In the genomic region with DNA sequence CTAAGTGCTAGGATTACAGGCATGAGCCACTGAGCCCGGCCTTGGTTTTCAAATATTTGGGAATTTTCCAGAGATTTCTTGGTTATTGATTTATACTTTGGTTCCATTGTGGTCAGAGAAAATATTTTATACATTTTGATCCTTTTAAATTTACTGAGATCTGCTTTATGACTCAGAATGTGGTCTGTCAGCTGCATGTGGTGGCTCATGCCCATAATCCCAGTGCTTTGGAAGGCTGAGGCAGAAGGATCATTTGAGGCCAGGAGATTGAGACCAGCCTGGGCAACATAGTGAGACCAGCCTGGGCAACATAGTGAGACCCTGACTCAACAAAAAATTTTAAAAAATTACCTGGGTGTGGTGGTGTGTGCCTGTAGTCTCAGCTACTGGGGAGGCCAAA, we compare ENCODE assay signal across 29 cellular contexts. TPM values are rescaled to one million over a fixed set of nuclear protein-coding genes. Genes with fewer than 3 reads are reported as not detected.
DNase-seq lines count a peak whose midpoint lies in the region; ATAC-seq, FAIRE-seq and TF ChIP-seq lines count a peak whose summit lies in the region.
"Had no signal": no experiment of that assay in that cellular context is flagged by ENCODE, and none has a peak within 500 bp of the region (broad histone marks: within the 10 kb centered on the region; RNA-seq: fewer than 3 reads in every experiment).

No MANE protein-coding gene starts in this region.

- no peak overlapping the region for H2AFZ ChIP-seq in astrocyte (ENCODE audit: low read depth, low read length)

- H3K4me1 ChIP-seq in astrocyte (ENCODE audit: insufficient read depth, low read length), result no peaks in the 10 kb centered on the region
- H3K4me1 ChIP-seq: transverse colon had no signal

- H3K4me3 Mint-ChIP-seq in astrocyte (ENCODE audit: unreplicated experiment), result no peak overlapping the region
- H3K4me3 Mint-ChIP-seq: activated CD8-positive, alpha-beta T cell treated with anti-CD3 and anti-CD28 coated beads, Interleukin-2, amount 10 ng/mL, durations not matched to agents 7 days and 5 days; stimulated activated naive CD8-positive, alpha-beta T cell treated with anti-CD3 and anti-CD28 coated beads, Interleukin-15, amount 100 ng/mL, for 72 hours had no signal

- no peaks in the 10 kb centered on the region for H3K36me3 ChIP-seq in astrocyte (ENCODE audit: insufficient read depth, low read length)
- H3K36me3 ChIP-seq: transverse colon had no signal

- DNase-seq in AG08395 (ENCODE audit: low spot score) (peak; percentile 30), HS-27A (ENCODE audit: low read depth) (peak; percentile 34), astrocyte (ENCODE audit: low read depth) (peak; percentile 69), glomerular visceral epithelial cell (ENCODE audit: extremely low spot score) (peak; percentile 71), posterior vena cava (ENCODE audit: low spot score) (no peak), hepatic stellate cell (ENCODE audit: low spot score) (no peak)
- DNase-seq: activated CD8-positive, alpha-beta T cell treated with anti-CD3 and anti-CD28 coated beads, Interleukin-2, amount 10 ng/mL, durations not matched to agents 7 days and 5 days; activated T-cell treated with anti-CD3 and anti-CD28 coated beads, Interleukin-2, amount 50 U/mL, for 1 hour; central memory CD4-positive, alpha-beta T cell; H7; Karpas-422; kidney glomerular epithelial cell; NCI-H1105; NCI-H2029; NCI-H226; NCI-H774; nucleus accumbens; retina; SHP77; stimulated activated CD4-positive, alpha-beta T cell treated with anti-CD3 and anti-CD28 coated beads, Interleukin-4, amount 100 ng/mL, for 4 hours; stimulated activated naive CD8-positive, alpha-beta T cell treated with anti-CD3 and anti-CD28 coated beads, Interleukin-15, amount 100 ng/mL, for 72 hours; transverse colon had no signal

- H3K27ac Mint-ChIP-seq in astrocyte (ENCODE audit: unreplicated experiment), result no peak overlapping the region
- H3K27ac Mint-ChIP-seq: activated CD8-positive, alpha-beta T cell treated with anti-CD3 and anti-CD28 coated beads, Interleukin-2, amount 10 ng/mL, durations not matched to agents 7 days and 5 days; stimulated activated naive CD8-positive, alpha-beta T cell treated with anti-CD3 and anti-CD28 coated beads, Interleukin-15, amount 100 ng/mL, for 72 hours had no signal

- TF ChIP-seq CTCF in astrocyte (IDR thresholded peaks at IDR 0.05; ENCODE audit: insufficient read depth, low read depth, low read length), result no peak

- H3K27ac ChIP-seq in astrocyte (ENCODE audit: low read depth, low read length), result no peak overlapping the region
- H3K27ac ChIP-seq: C4-2B, transverse colon had no signal

- H3K4me2 ChIP-seq in astrocyte (ENCODE audit: low read length), result no peak overlapping the region

- H3K27me3 Mint-ChIP-seq in astrocyte (ENCODE audit: low read depth, unreplicated experiment), result no peaks in the 10 kb centered on the region
- H3K27me3 Mint-ChIP-seq: stimulated activated naive CD8-positive, alpha-beta T cell treated with anti-CD3 and anti-CD28 coated beads, Interleukin-15, amount 100 ng/mL, for 72 hours had no signal

- no peaks in the 10 kb centered on the region for H3K4me1 Mint-ChIP-seq in astrocyte (ENCODE audit: low read depth, unreplicated experiment)
- H3K4me1 Mint-ChIP-seq: stimulated activated naive CD8-positive, alpha-beta T cell treated with anti-CD3 and anti-CD28 coated beads, Interleukin-15, amount 100 ng/mL, for 72 hours had no signal

- no peaks in the 10 kb centered on the region for H3K9me3 Mint-ChIP-seq in astrocyte (ENCODE audit: unreplicated experiment)

- H3K79me2 ChIP-seq in astrocyte (ENCODE audit: insufficient read depth, low read length), result no peaks in the 10 kb centered on the region

- H3K27me3 ChIP-seq in astrocyte (ENCODE audit: insufficient read depth, low read length), result no peaks in the 10 kb centered on the region
- H3K27me3 ChIP-seq: transverse colon had no signal

- no peak overlapping the region for H3K9ac ChIP-seq in astrocyte (ENCODE audit: low read length)

- ATAC-seq in HG03139 (IDR thresholded peaks at IDR 0.05; ENCODE audit: unreplicated experiment), result no peak
- no peak for ATAC-seq in HG02678 (IDR thresholded peaks at IDR 0.05; ENCODE audit: unreplicated experiment)
- ATAC-seq: activated CD4-positive, CD25-positive, alpha-beta regulatory T cell treated with anti-CD3 and anti-CD28 coated beads, Interleukin-2, amount 50 U/mL, for 24 hours; activated CD8-positive, alpha-beta T cell treated with anti-CD3 and anti-CD28 coated beads, Interleukin-2, amount 10 ng/mL, durations not matched to agents 7 days and 5 days; stimulated activated naive CD8-positive, alpha-beta T cell treated with anti-CD3 and anti-CD28 coated beads, Interleukin-15, amount 100 ng/mL, for 72 hours had no signal

- no peak for FAIRE-seq in astrocyte (lab: Jason Lieb, UNC)
- FAIRE-seq: D721Med, GM18507, HTR-8/SVneo had no signal

- H3K4me3 ChIP-seq in astrocyte (ENCODE audit: insufficient read depth, low read depth, low read length), result no peak overlapping the region
- H3K4me3 ChIP-seq: transverse colon had no signal

- H3K9me3 ChIP-seq in astrocyte (ENCODE audit: insufficient read depth, low read depth, low read length), result no peaks in the 10 kb centered on the region
- H3K9me3 ChIP-seq: transverse colon had no signal

- intact Hi-C loops in posterior vena cava (cut with DNase I), result no loop called here

- H4K20me1 ChIP-seq in astrocyte (ENCODE audit: insufficient read depth, low read length), result no peaks in the 10 kb centered on the region

- peaks cover 7% of the 10 kb centered on the region for H3K36me3 Mint-ChIP-seq in astrocyte (ENCODE audit: low read depth, unreplicated experiment)

RNA-seq across cellular contexts. Expression of a gene that starts 49.8 kb away (rescaled TPM):
- total RNA-seq in astrocyte, result 5.8 and 6.6 TPM in 2 replicates
- 1 to 10 TPM; 5.0 to 6.2 TPM for total RNA-seq in posterior vena cava

Comparison
In these comparisons a context has a peak if more than half of its experiments do, and no peak if none do; other contexts are left out.
1. DNase-seq: peak in AG08395 (single experiment), HS-27A (single experiment), astrocyte (single experiment) and glomerular visceral epithelial cell (single experiment); none in posterior vena cava (single experiment) and hepatic stellate cell (single experiment).